In the genomic region with DNA sequence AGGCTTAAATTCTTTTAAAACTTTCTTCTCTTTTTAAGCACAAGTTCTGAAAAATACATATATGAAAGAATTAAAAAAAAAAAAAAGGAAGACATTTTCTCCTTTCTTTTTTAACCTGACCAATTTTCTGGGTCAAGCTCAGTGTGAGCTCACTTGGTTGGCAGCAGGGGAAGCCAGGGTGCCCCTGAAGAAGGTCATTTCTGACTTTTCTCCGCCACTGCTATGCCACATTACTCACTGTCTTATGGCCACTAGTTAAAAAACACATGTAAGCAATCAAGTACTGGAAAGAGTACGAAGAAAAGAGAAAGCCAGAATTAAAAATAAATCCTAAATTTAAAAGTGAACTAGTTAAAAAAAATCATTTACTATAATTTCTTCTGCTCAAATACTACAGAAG, we compare ENCODE assay signal across 32 cellular contexts.
"Had no signal": no experiment of that assay in that cellular context is flagged by ENCODE, and none has a peak within 500 bp of the region (broad histone marks: within the 10 kb centered on the region; RNA-seq: fewer than 3 reads in every experiment).

No MANE protein-coding gene starts in this region.

- H3K27me3 Mint-ChIP-seq: activated CD4-positive, alpha-beta memory T cell treated with anti-CD3 and anti-CD28 coated beads for 36 hours; activated naive CD4-positive, alpha-beta T cell treated with anti-CD3 and anti-CD28 coated beads, Interleukin-2, amount 10 ng/mL, durations not matched to agents 7 days and 5 days; naive B cell; stimulated activated memory B cell treated with anti-CD40 and anti-IgM and Interleukin-4, amounts not matched to agents 10 μg/mL and 1 μg/mL and 100 μg/mL, for 72 hours; stimulated activated naive CD8-positive, alpha-beta T cell treated with anti-CD3 and anti-CD28 coated beads, Interleukin-15, amount 100 ng/mL, for 72 hours had no signal

- DNase-seq: activated CD4-positive, alpha-beta memory T cell treated with anti-CD3 and anti-CD28 coated beads for 36 hours; activated CD4-positive, alpha-beta T cell treated with anti-CD3 and anti-CD28 coated beads for 48 hours; activated CD8-positive, alpha-beta memory T cell treated with anti-CD3 and anti-CD28 coated beads, Interleukin-2, amount 50 U/mL, for 4 hours; activated gamma-delta T cell; activated naive CD4-positive, alpha-beta T cell treated with anti-CD3 and anti-CD28 coated beads, Interleukin-2, amount 10 ng/mL, durations not matched to agents 7 days and 5 days; activated T-cell treated with anti-CD3 and anti-CD28 coated beads, Interleukin-2, amount 50 U/mL, for 1 hour; amygdala; caudate nucleus; islet precursor cell; mammary epithelial cell; naive B cell; nephron progenitor cell; pancreas; retina; sigmoid colon; small intestine; stimulated activated CD4-positive, alpha-beta T cell treated with anti-CD3 and anti-CD28 coated beads, Interleukin-1b, Interleukin-23, amount 100 ng/mL, for 48 hours; stimulated activated CD4-positive, alpha-beta T cell treated with anti-CD3 and anti-CD28 coated beads, Interleukin-4, amount 100 ng/mL, for 4 hours; stimulated activated CD8-positive, alpha-beta memory T cell treated with anti-CD3 and anti-CD28 coated beads, Interleukin-4, amount 100 ng/mL, for 48 hours; stimulated activated naive CD8-positive, alpha-beta T cell treated with anti-CD3 and anti-CD28 coated beads, Interleukin-15, amount 100 ng/mL, for 72 hours; T-helper 9 cell; thyroid gland; upper lobe of right lung had no signal

- H3K79me2 ChIP-seq: hepatocyte had no signal

- H2AFZ ChIP-seq: hepatocyte had no signal

- H3K4me3 Mint-ChIP-seq: activated CD4-positive, alpha-beta memory T cell treated with anti-CD3 and anti-CD28 coated beads for 36 hours; activated naive CD4-positive, alpha-beta T cell treated with anti-CD3 and anti-CD28 coated beads, Interleukin-2, amount 10 ng/mL, durations not matched to agents 7 days and 5 days; mesothelial cell of epicardium; naive B cell; nephron progenitor cell; stimulated activated memory B cell treated with anti-CD40 and anti-IgM and Interleukin-4, amounts not matched to agents 10 μg/mL and 1 μg/mL and 100 μg/mL, for 72 hours; stimulated activated naive CD8-positive, alpha-beta T cell treated with anti-CD3 and anti-CD28 coated beads, Interleukin-15, amount 100 ng/mL, for 72 hours; T-helper 1 cell treated with Interleukin-12 subunit alpha and Interleukin-12 subunit beta and Interleukin-4 antibody, amounts not matched to agents 30 μg/mL and 1 μg/mL, for 36 hours had no signal

- H3K4me3 ChIP-seq: gastroesophageal sphincter, hepatocyte, pancreas, prostate gland, sigmoid colon, thyroid gland, upper lobe of right lung had no signal

- H3K27me3 ChIP-seq: gastroesophageal sphincter, hepatocyte, neutrophil, pancreas, sigmoid colon, thyroid gland, upper lobe of right lung had no signal

- H3K4me1 ChIP-seq: prostate gland, upper lobe of right lung had no signal

- H3K27ac ChIP-seq: gastroesophageal sphincter, hepatocyte, neutrophil, pancreas, prostate gland, sigmoid colon, thyroid gland, upper lobe of right lung, VCaP had no signal

- ATAC-seq: activated CD4-positive, CD25-positive, alpha-beta regulatory T cell treated with anti-CD3 and anti-CD28 coated beads, Interleukin-2, amount 50 U/mL, for 24 hours; gastroesophageal sphincter; pancreas; stimulated activated memory B cell treated with anti-CD40 and anti-IgM and Interleukin-4, amounts not matched to agents 10 μg/mL and 1 μg/mL and 100 μg/mL, for 72 hours; stimulated activated naive CD8-positive, alpha-beta T cell treated with anti-CD3 and anti-CD28 coated beads, Interleukin-15, amount 100 ng/mL, for 72 hours; upper lobe of right lung had no signal

- H3K36me3 Mint-ChIP-seq: activated CD4-positive, alpha-beta memory T cell treated with anti-CD3 and anti-CD28 coated beads for 36 hours; activated naive CD4-positive, alpha-beta T cell treated with anti-CD3 and anti-CD28 coated beads, Interleukin-2, amount 10 ng/mL, durations not matched to agents 7 days and 5 days; mesothelial cell of epicardium; naive B cell; stimulated activated memory B cell treated with anti-CD40 and anti-IgM and Interleukin-4, amounts not matched to agents 10 μg/mL and 1 μg/mL and 100 μg/mL, for 72 hours had no signal

- H3K36me3 ChIP-seq: gastroesophageal sphincter, neutrophil, pancreas, prostate gland, sigmoid colon, thyroid gland, upper lobe of right lung had no signal

- H3K4me2 ChIP-seq: hepatocyte had no signal

- H3K4me1 Mint-ChIP-seq: activated naive CD4-positive, alpha-beta T cell treated with anti-CD3 and anti-CD28 coated beads, Interleukin-2, amount 10 ng/mL, durations not matched to agents 7 days and 5 days; naive B cell; stimulated activated memory B cell treated with anti-CD40 and anti-IgM and Interleukin-4, amounts not matched to agents 10 μg/mL and 1 μg/mL and 100 μg/mL, for 72 hours; stimulated activated naive CD8-positive, alpha-beta T cell treated with anti-CD3 and anti-CD28 coated beads, Interleukin-15, amount 100 ng/mL, for 72 hours had no signal

- H3K9me3 ChIP-seq: gastroesophageal sphincter, neutrophil, pancreas, prostate gland, sigmoid colon, thyroid gland, upper lobe of right lung had no signal

- H3K9me3 Mint-ChIP-seq: activated CD4-positive, alpha-beta memory T cell treated with anti-CD3 and anti-CD28 coated beads for 36 hours; activated naive CD4-positive, alpha-beta T cell treated with anti-CD3 and anti-CD28 coated beads, Interleukin-2, amount 10 ng/mL, durations not matched to agents 7 days and 5 days; mesothelial cell of epicardium; naive B cell; nephron progenitor cell; stimulated activated memory B cell treated with anti-CD40 and anti-IgM and Interleukin-4, amounts not matched to agents 10 μg/mL and 1 μg/mL and 100 μg/mL, for 72 hours; stimulated activated naive CD8-positive, alpha-beta T cell treated with anti-CD3 and anti-CD28 coated beads, Interleukin-15, amount 100 ng/mL, for 72 hours; T-helper 1 cell treated with Interleukin-12 subunit alpha and Interleukin-12 subunit beta and Interleukin-4 antibody, amounts not matched to agents 30 μg/mL and 1 μg/mL, for 36 hours had no signal

- H3K27ac Mint-ChIP-seq: activated CD4-positive, alpha-beta memory T cell treated with anti-CD3 and anti-CD28 coated beads for 36 hours; activated naive CD4-positive, alpha-beta T cell treated with anti-CD3 and anti-CD28 coated beads, Interleukin-2, amount 10 ng/mL, durations not matched to agents 7 days and 5 days; mesothelial cell of epicardium; naive B cell; nephron progenitor cell; stimulated activated memory B cell treated with anti-CD40 and anti-IgM and Interleukin-4, amounts not matched to agents 10 μg/mL and 1 μg/mL and 100 μg/mL, for 72 hours; stimulated activated naive CD8-positive, alpha-beta T cell treated with anti-CD3 and anti-CD28 coated beads, Interleukin-15, amount 100 ng/mL, for 72 hours; T-helper 1 cell treated with Interleukin-12 subunit alpha and Interleukin-12 subunit beta and Interleukin-4 antibody, amounts not matched to agents 30 μg/mL and 1 μg/mL, for 36 hours had no signal
